10 cellular contexts compared by ENCODE assay signal in genomic region chr22:32823024-32823730, GRCh38. TPM values are rescaled to one million over a fixed set of nuclear protein-coding genes. Genes with fewer than 3 reads are reported as not detected.
DNase-seq lines count a peak whose midpoint lies in the region; ATAC-seq, FAIRE-seq and TF ChIP-seq lines count a peak whose summit lies in the region.
"Had no signal": no experiment of that assay in that cellular context is flagged by ENCODE, and none has a peak within 500 bp of the region (broad histone marks: within the 10 kb centered on the region; RNA-seq: fewer than 3 reads in every experiment).

No MANE protein-coding gene starts in this region.

- H3K27me3 ChIP-seq in DOHH2 (ENCODE audit: control insufficient read depth, low read length) = 0 out of 2 replicates have a peak, but pooled peaks cover 2% of the 10 kb centered on the region
- H3K27me3 ChIP-seq in lower lobe of right lung (ENCODE audit: low read depth) = no peaks in the 10 kb centered on the region

- TF ChIP-seq CTCF in DOHH2 (IDR thresholded peaks at IDR 0.05; ENCODE audit: low read depth, low read length, poor library complexity, severe bottlenecking) (peak; percentile 62), astrocyte of the cerebellum (IDR thresholded peaks at IDR 0.05; ENCODE audit: low read depth, low read length, missing control alignments) (peak; percentile 67), lower lobe of right lung (IDR thresholded peaks at IDR 0.05) (peak; percentile 32)

- H3K9me3 ChIP-seq in DOHH2 (ENCODE audit: control insufficient read depth, insufficient read depth, low read length) = no peaks in the 10 kb centered on the region
- no peaks in the 10 kb centered on the region for H3K9me3 ChIP-seq in lower lobe of right lung

- H3K27me3 Mint-ChIP-seq in activated T-cell treated with anti-CD3 and anti-CD28 coated beads, Interleukin-2, amount 50 U/mL, for 4 hours (ENCODE audit: low read depth) = peaks cover 5% of the 10 kb centered on the region

- no peak for ATAC-seq in lower lobe of right lung
- no peak for ATAC-seq in HG03196 (IDR thresholded peaks at IDR 0.05; ENCODE audit: unreplicated experiment)
- no peak for ATAC-seq in activated T-cell treated with anti-CD3 and anti-CD28 coated beads, Interleukin-2, amount 50 U/mL, for 4 hours
- ATAC-seq: naive thymus-derived CD4-positive, alpha-beta T cell had no signal

- no peaks in the 10 kb centered on the region for H3K4me1 Mint-ChIP-seq in activated T-cell treated with anti-CD3 and anti-CD28 coated beads, Interleukin-2, amount 50 U/mL, for 4 hours (ENCODE audit: low read depth)

- H3K9me2 ChIP-seq in DOHH2 (replicated peaks; ENCODE audit: control insufficient read depth, low read length) = no peaks in the 10 kb centered on the region

- no peaks in the 10 kb centered on the region for H3F3A ChIP-seq in DOHH2 (ENCODE audit: control insufficient read depth, insufficient read depth)

- H3K79me2 ChIP-seq in DOHH2 (ENCODE audit: control insufficient read depth, low read length) = no peaks in the 10 kb centered on the region

- H3K36me3 ChIP-seq in DOHH2 (ENCODE audit: control insufficient read depth, low read length) (no peaks in the 10 kb centered on the region), lower lobe of right lung (peaks cover 36% of the 10 kb centered on the region)

- no peak overlapping the region for H3K4me2 ChIP-seq in DOHH2 (ENCODE audit: low read length)

- FAIRE-seq in GM12891 (lab: Jason Lieb, UNC) = no peak

- no peak overlapping the region for H3K4me3 Mint-ChIP-seq in activated T-cell treated with anti-CD3 and anti-CD28 coated beads, Interleukin-2, amount 50 U/mL, for 4 hours
- H3K4me3 Mint-ChIP-seq: naive thymus-derived CD4-positive, alpha-beta T cell had no signal

- H3K9me3 Mint-ChIP-seq in activated T-cell treated with anti-CD3 and anti-CD28 coated beads, Interleukin-2, amount 50 U/mL, for 4 hours = no peaks in the 10 kb centered on the region
- H3K9me3 Mint-ChIP-seq: naive thymus-derived CD4-positive, alpha-beta T cell had no signal

- H4K20me1 ChIP-seq in DOHH2 (ENCODE audit: control insufficient read depth, insufficient read depth, low read depth, low read length) = no peaks in the 10 kb centered on the region

- H3K4me1 ChIP-seq in DOHH2 (ENCODE audit: control insufficient read depth, low read length) = no peaks in the 10 kb centered on the region
- H3K4me1 ChIP-seq in lower lobe of right lung = peaks cover 93% of the 10 kb centered on the region

- intact Hi-C loops in lower lobe of right lung (cut with DNase I) = no loop called here

- DNase-seq in HK-2 (ENCODE audit: unreplicated experiment) (peak; percentile 14), astrocyte of the cerebellum (ENCODE audit: low read depth) (peak; percentile 19), lower lobe of right lung (no peak), GM12891 (ENCODE audit: insufficient read length, low spot score) (no peak), cortex of kidney (lab: John Stamatoyannopoulos, UW) (no peak)
- no peak for DNase-seq in activated T-cell treated with anti-CD3 and anti-CD28 coated beads, Interleukin-2, amount 50 U/mL, for 4 hours
- DNase-seq: activated CD8-positive, alpha-beta memory T cell treated with anti-CD3 and anti-CD28 coated beads, Interleukin-2, amount 50 U/mL, for 48 hours; naive thymus-derived CD4-positive, alpha-beta T cell had no signal

- no peak overlapping the region for H3K4me3 ChIP-seq in DOHH2 (ENCODE audit: low read length)
- H3K4me3 ChIP-seq in astrocyte of the cerebellum (ENCODE audit: low read depth, low read length) = no peak overlapping the region
- no peak overlapping the region for H3K4me3 ChIP-seq in lower lobe of right lung

- no peak overlapping the region for H3K27ac ChIP-seq in DOHH2 (ENCODE audit: low read depth, low read length)
- no peak overlapping the region for H3K27ac ChIP-seq in lower lobe of right lung

- no peak for TF ChIP-seq POLR2A in GM12891 (IDR thresholded peaks at IDR 0.05; ENCODE audit: low read depth, low read length)

- in situ Hi-C loops in astrocyte of the cerebellum (cut with HindIII; ENCODE audit: low sequenced_read_pairs) = no loop called here

- H3K36me3 Mint-ChIP-seq in activated T-cell treated with anti-CD3 and anti-CD28 coated beads, Interleukin-2, amount 50 U/mL, for 4 hours (ENCODE audit: insufficient read depth) = no peaks in the 10 kb centered on the region
- H3K36me3 Mint-ChIP-seq: naive thymus-derived CD4-positive, alpha-beta T cell had no signal

TF ChIP-seq in GM12891, 5 proteins besides CTCF, POLR2A, EP300 and RAD21:
- TF ChIP-seq POLR2AphosphoS5 (IDR thresholded peaks at IDR 0.05; ENCODE audit: low read depth, low read length) (no peak), POU2F2 (IDR thresholded peaks at IDR 0.05; ENCODE audit: low read depth, low read length) (no peak), PAX5 (IDR thresholded peaks at IDR 0.05; ENCODE audit: insufficient read depth, low read length, severe bottlenecking) (no peak), SPI1 (IDR thresholded peaks at IDR 0.05; ENCODE audit: low read depth, low read length) (no peak), TAF1 (IDR thresholded peaks at IDR 0.05; ENCODE audit: low read depth, low read length) (no peak)

RNA-seq across cellular contexts. Expression of gene TIMP3, which starts 21.7 kb away (rescaled TPM):
- total RNA-seq in lower lobe of right lung = 390 TPM
- polyA plus RNA-seq in GM12891 (2012; ENCODE audit: low read depth, missing spikeins) = not detected
- 1 to 10 TPM; 1.1 to 2.3 (median 1.5) TPM for total RNA-seq in activated T-cell treated with anti-CD3 and anti-CD28 coated beads, Interleukin-2, amount 50 U/mL, for 4 hours
- polyA plus RNA-seq: naive thymus-derived CD4-positive, alpha-beta T cell had no signal

Comparison
In these comparisons a context has a peak if more than half of its experiments do, and no peak if none do; other contexts are left out.
1. DNase-seq: peak in HK-2 (single experiment) and astrocyte of the cerebellum (single experiment); none in lower lobe of right lung (single experiment), GM12891 (single experiment), activated T-cell treated with anti-CD3 and anti-CD28 coated beads, Interleukin-2, amount 50 U/mL, for 4 hours (single experiment) and cortex of kidney (single experiment).
2. RNA of gene TIMP3, which starts 21.7 kb away (total RNA-seq): 390 TPM in lower lobe of right lung (single experiment); 1.1 to 2.3 TPM in activated T-cell treated with anti-CD3 and anti-CD28 coated beads, Interleukin-2, amount 50 U/mL, for 4 hours; every median in the first group is over 100 times any median in the second.
3. Peak in every context shown above with its lines, with median percentiles within 50 percentile points of each other: CTCF ChIP-seq.